ENCODE assay signal across 18 cellular contexts in the genomic region with DNA sequence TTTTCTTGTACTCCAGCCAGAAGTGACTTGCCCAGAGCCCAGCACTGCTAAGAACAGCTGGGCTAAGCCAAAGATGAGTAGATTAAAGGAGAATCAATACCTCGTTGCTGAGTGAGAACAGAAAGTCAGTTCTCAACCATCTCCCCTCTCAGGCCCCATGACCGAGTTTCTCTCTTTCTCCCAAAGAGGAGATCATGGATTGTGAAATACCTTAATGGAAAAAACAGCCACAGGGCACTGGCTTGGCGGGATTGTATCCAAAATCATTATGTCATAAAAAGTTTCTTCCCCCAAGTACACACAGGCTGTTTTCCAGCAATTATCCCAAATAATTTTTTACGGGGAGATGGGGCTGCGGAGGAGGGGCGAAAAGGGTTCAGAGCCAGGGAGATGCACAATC.
DNase-seq lines count a peak whose midpoint lies in the region; TF ChIP-seq lines count a peak whose summit lies in the region.
"Had no signal": no experiment of that assay in that cellular context is flagged by ENCODE, and none has a peak within 500 bp of the region (broad histone marks: within the 10 kb centered on the region; RNA-seq: fewer than 3 reads in every experiment).

No MANE protein-coding gene starts in this region.

- no peak overlapping the region for H2AFZ ChIP-seq in GM23248

- H3K36me3 ChIP-seq in GM23248 (ENCODE audit: low read depth): no peaks in the 10 kb centered on the region
- H3K36me3 ChIP-seq: left lung, neutrophil had no signal

- H3K27ac ChIP-seq in GM23248: no peak overlapping the region
- H3K27ac ChIP-seq in RWPE1: peak overlapping the region; percentile 76
- H3K27ac ChIP-seq: HL-60, left lung, neutrophil had no signal

- no peaks in the 10 kb centered on the region for H3F3A ChIP-seq in GM23248 (ENCODE audit: insufficient read depth)

- no peaks in the 10 kb centered on the region for H3K27me3 Mint-ChIP-seq in activated naive CD8-positive, alpha-beta T cell treated with anti-CD3 and anti-CD28 coated beads for 36 hours
- H3K27me3 Mint-ChIP-seq: CD4-positive, CD25-positive, alpha-beta regulatory T cell had no signal

- POLR2A ChIA-PET in RWPE1 (lab: Yijun Ruan, JAX; ENCODE audit: low non-redundant PET): no interaction called here

- no peak overlapping the region for H3K27ac Mint-ChIP-seq in activated naive CD8-positive, alpha-beta T cell treated with anti-CD3 and anti-CD28 coated beads for 36 hours

- no peaks in the 10 kb centered on the region for H3K9me3 Mint-ChIP-seq in activated naive CD8-positive, alpha-beta T cell treated with anti-CD3 and anti-CD28 coated beads for 36 hours
- H3K9me3 Mint-ChIP-seq: CD4-positive, CD25-positive, alpha-beta regulatory T cell had no signal

- H3K4me2 ChIP-seq in GM23248 (ENCODE audit: unreplicated experiment): no peak overlapping the region

- TF ChIP-seq CTCF in RWPE1 (conservative IDR thresholded peaks at IDR 0.05; ENCODE audit: low read depth) (no peak), foreskin fibroblast (IDR thresholded peaks at IDR 0.05; ENCODE audit: low read depth, low read length) (no peak)

- no peaks in the 10 kb centered on the region for H4K20me1 ChIP-seq in GM23248 (ENCODE audit: insufficient read depth)

- H3K4me3 ChIP-seq in GM23248 (no peak overlapping the region), foreskin fibroblast (ENCODE audit: low read depth in 1 of 2, low read length in 2 of 2) (no peak overlapping the region)
- H3K4me3 ChIP-seq: left lung had no signal

- no peaks in the 10 kb centered on the region for H3K4me1 Mint-ChIP-seq in activated naive CD8-positive, alpha-beta T cell treated with anti-CD3 and anti-CD28 coated beads for 36 hours
- H3K4me1 Mint-ChIP-seq: CD4-positive, CD25-positive, alpha-beta regulatory T cell had no signal

- H3K9me3 ChIP-seq in GM23248 (ENCODE audit: low read depth): no peaks in the 10 kb centered on the region
- H3K9me3 ChIP-seq: left lung, neutrophil had no signal

- H3K9me2 ChIP-seq in GM23248 (ENCODE audit: insufficient read depth): no peaks in the 10 kb centered on the region

- DNase-seq in GM23248 (peak; percentile 30), RWPE1 (ENCODE audit: low spot score) (peak; percentile 61), foreskin fibroblast (peak; percentile 9 to 48), myocyte (ENCODE audit: low read depth) (peak; percentile 7), amniotic stem cell (lab: John Stamatoyannopoulos, UW) (no peak), NCI-H2107 treated with DMSO at 0.1 percent for 48 hours (lab: John Stamatoyannopoulos, UW; ENCODE audit: unreplicated experiment) (no peak)
- no peak for DNase-seq in activated naive CD8-positive, alpha-beta T cell treated with anti-CD3 and anti-CD28 coated beads for 36 hours
- no peak for DNase-seq in stimulated activated CD4-positive, alpha-beta T cell treated with anti-CD3 and anti-CD28 coated beads, Interleukin-4, amount 100 ng/mL, for 24 hours
- DNase-seq: activated CD4-positive, alpha-beta T cell treated with anti-CD3 and anti-CD28 coated beads, Interleukin-2, amount 50 U/mL, for 1 hour; aorta; CD4-positive, CD25-positive, alpha-beta regulatory T cell; effector memory CD4-positive, alpha-beta T cell; left lung; NCI-H187 treated with DMSO at 0.1 percent for 48 hours; NK-92 treated with Interleukin-12 subunit alpha and Interleukin-12 subunit beta, amount 100 ng/mL, for 24 hours; stimulated activated CD4-positive, alpha-beta T cell treated with anti-CD3 and anti-CD28 coated beads, Interleukin-15, amount 100 ng/mL, for 24 hours had no signal

- no peaks in the 10 kb centered on the region for H3K4me1 ChIP-seq in GM23248 (ENCODE audit: insufficient read depth)
- H3K4me1 ChIP-seq: left lung had no signal

- H3K27me3 ChIP-seq in GM23248 (replicated peaks; ENCODE audit: insufficient read depth): peaks cover 23% of the 10 kb centered on the region

- no peaks in the 10 kb centered on the region for H3K79me2 ChIP-seq in GM23248 (ENCODE audit: insufficient read depth)

- in situ Hi-C loops in GM23248 (cut with MboI): no loop called here

- no peak overlapping the region for H3K9ac ChIP-seq in GM23248

- no peak overlapping the region for H3K4me3 Mint-ChIP-seq in activated naive CD8-positive, alpha-beta T cell treated with anti-CD3 and anti-CD28 coated beads for 36 hours
- H3K4me3 Mint-ChIP-seq: CD4-positive, CD25-positive, alpha-beta regulatory T cell had no signal

- no peaks in the 10 kb centered on the region for H3K36me3 Mint-ChIP-seq in activated naive CD8-positive, alpha-beta T cell treated with anti-CD3 and anti-CD28 coated beads for 36 hours
- H3K36me3 Mint-ChIP-seq: CD4-positive, CD25-positive, alpha-beta regulatory T cell had no signal

- CTCF ChIA-PET in RWPE1 (lab: Yijun Ruan, JAX): no interaction called here

- WGBS in GM23248 (ENCODE audit: low coverage in 1 of 2, low lambda C conversion rate in 2 of 2, missing lambda C conversion rate in 2 of 2), 2 experiments: 24 to 25% methylated on average over 6 of the region's 6 CpGs

Comparison
In these comparisons a context has a peak if more than half of its experiments do, and no peak if none do; other contexts are left out.
1. DNase-seq: peak in GM23248 (single experiment), RWPE1 (single experiment), foreskin fibroblast (2 of 2) and myocyte (single experiment); none in amniotic stem cell (single experiment), activated naive CD8-positive, alpha-beta T cell treated with anti-CD3 and anti-CD28 coated beads for 36 hours (single experiment), NCI-H2107 treated with DMSO at 0.1 percent for 48 hours (single experiment) and stimulated activated CD4-positive, alpha-beta T cell treated with anti-CD3 and anti-CD28 coated beads, Interleukin-4, amount 100 ng/mL, for 24 hours (single experiment).